In genomic region chr19:49848938-49849337, GRCh38 we compare ENCODE assay signal across 13 cellular contexts.
DNase-seq lines count a peak whose midpoint lies in the region; ATAC-seq and TF ChIP-seq lines count a peak whose summit lies in the region.
"Had no signal": no experiment of that assay in that cellular context is flagged by ENCODE, and none has a peak within 500 bp of the region (broad histone marks: within the 10 kb centered on the region; RNA-seq: fewer than 3 reads in every experiment).

No MANE protein-coding gene starts in this region.

- H3K4me1 ChIP-seq in tibial artery, result peaks cover 0 to 29% (median 23%) of the 10 kb centered on the region in 4 donors

- H3K27me3 ChIP-seq in tibial artery, result no peaks in the 10 kb centered on the region
- H3K27me3 ChIP-seq: vagina had no signal

- peak overlapping the region; percentile 68 for H3K4me3 Mint-ChIP-seq in activated naive CD4-positive, alpha-beta T cell treated with anti-CD3 and anti-CD28 coated beads, Interleukin-2, amount 50 U/mL, for 24 hours
- peak overlapping the region; percentile 4 for H3K4me3 Mint-ChIP-seq in dendritic cell treated with granulocyte-macrophage colony-stimulating factor and Interleukin-4, amounts not matched to agents 40 ng/mL and 50 ng/mL, for 4 days

- H3K27ac Mint-ChIP-seq in activated naive CD4-positive, alpha-beta T cell treated with anti-CD3 and anti-CD28 coated beads, Interleukin-2, amount 50 U/mL, for 24 hours, result peak overlapping the region; percentile 87
- H3K27ac Mint-ChIP-seq in dendritic cell treated with granulocyte-macrophage colony-stimulating factor and Interleukin-4, amounts not matched to agents 40 ng/mL and 50 ng/mL, for 4 days, result peak overlapping the region; percentile 98

- no peaks in the 10 kb centered on the region for H3K27me3 Mint-ChIP-seq in activated naive CD4-positive, alpha-beta T cell treated with anti-CD3 and anti-CD28 coated beads, Interleukin-2, amount 50 U/mL, for 24 hours
- H3K27me3 Mint-ChIP-seq in dendritic cell treated with granulocyte-macrophage colony-stimulating factor and Interleukin-4, amounts not matched to agents 40 ng/mL and 50 ng/mL, for 4 days, result peaks cover 12% of the 10 kb centered on the region

- intact Hi-C loops in dendritic cell treated with granulocyte-macrophage colony-stimulating factor and Interleukin-4, amounts not matched to agents 40 ng/mL and 50 ng/mL, for 4 days (cut with micrococcal nuclease), result no loop called here
- intact Hi-C loops in tibial artery (cut with DNase I; ENCODE audit: low total_unique reads), result no loop called here

- H3K27ac ChIP-seq in RWPE1 (peak overlapping the region; percentile 79), tibial artery (no peak overlapping the region)
- H3K27ac ChIP-seq: vagina had no signal

- no peak for TF ChIP-seq CTCF in RWPE1 (conservative IDR thresholded peaks at IDR 0.05; ENCODE audit: low read depth)
- no peak for TF ChIP-seq CTCF in tibial artery (IDR thresholded peaks at IDR 0.05)

- CTCF ChIA-PET in RWPE1 (lab: Yijun Ruan, JAX), result no interaction called here

- no peaks in the 10 kb centered on the region for H3K36me3 Mint-ChIP-seq in activated naive CD4-positive, alpha-beta T cell treated with anti-CD3 and anti-CD28 coated beads, Interleukin-2, amount 50 U/mL, for 24 hours
- H3K36me3 Mint-ChIP-seq in dendritic cell treated with granulocyte-macrophage colony-stimulating factor and Interleukin-4, amounts not matched to agents 40 ng/mL and 50 ng/mL, for 4 days (ENCODE audit: low read depth), result peaks cover 24% of the 10 kb centered on the region

- H3K4me3 ChIP-seq in tibial artery, result no peak overlapping the region
- H3K4me3 ChIP-seq: vagina had no signal

- peaks cover 39% of the 10 kb centered on the region for H3K4me1 Mint-ChIP-seq in activated naive CD4-positive, alpha-beta T cell treated with anti-CD3 and anti-CD28 coated beads, Interleukin-2, amount 50 U/mL, for 24 hours
- H3K4me1 Mint-ChIP-seq in dendritic cell treated with granulocyte-macrophage colony-stimulating factor and Interleukin-4, amounts not matched to agents 40 ng/mL and 50 ng/mL, for 4 days (ENCODE audit: low read depth), result peaks cover 56% of the 10 kb centered on the region

- no peak for DNase-seq in activated naive CD4-positive, alpha-beta T cell (lab: John Stamatoyannopoulos, UW)
- no peak for DNase-seq in RWPE1 (ENCODE audit: low spot score)
- no peak for DNase-seq in tibial artery
- DNase-seq: activated CD4-positive, CD25-positive, alpha-beta regulatory T cell treated with anti-CD3 and anti-CD28 coated beads, Interleukin-2, amount 50 U/mL, for 72 hours; NCI-H1048; NCI-H446 treated with DMSO at 0.1 percent for 48 hours; SHP77 had no signal

- ATAC-seq in GM21723 (IDR thresholded peaks at IDR 0.05; ENCODE audit: unreplicated experiment) (no peak), GM18511 (IDR thresholded peaks at IDR 0.05; ENCODE audit: unreplicated experiment) (no peak), HG03280 (IDR thresholded peaks at IDR 0.05; ENCODE audit: unreplicated experiment) (no peak)

- peaks cover 5% of the 10 kb centered on the region for H3K9me3 Mint-ChIP-seq in activated naive CD4-positive, alpha-beta T cell treated with anti-CD3 and anti-CD28 coated beads, Interleukin-2, amount 50 U/mL, for 24 hours
- H3K9me3 Mint-ChIP-seq in dendritic cell treated with granulocyte-macrophage colony-stimulating factor and Interleukin-4, amounts not matched to agents 40 ng/mL and 50 ng/mL, for 4 days, result peaks cover 17% of the 10 kb centered on the region

- no peaks in the 10 kb centered on the region for H3K9me3 ChIP-seq in tibial artery
- H3K9me3 ChIP-seq: vagina had no signal

- POLR2A ChIA-PET in RWPE1 (lab: Yijun Ruan, JAX; ENCODE audit: low non-redundant PET), result interaction anchor here (0.5 to 1.5 kb wide), 3 partner anchors 20 to 154 kb away, joined by 3 to 4 read pairs (median 3); no protein-coding TSS in a partner anchor

- no peaks in the 10 kb centered on the region for H3K36me3 ChIP-seq in tibial artery
- H3K36me3 ChIP-seq: vagina had no signal
